29 cellular contexts compared by ENCODE assay signal in the genomic region with DNA sequence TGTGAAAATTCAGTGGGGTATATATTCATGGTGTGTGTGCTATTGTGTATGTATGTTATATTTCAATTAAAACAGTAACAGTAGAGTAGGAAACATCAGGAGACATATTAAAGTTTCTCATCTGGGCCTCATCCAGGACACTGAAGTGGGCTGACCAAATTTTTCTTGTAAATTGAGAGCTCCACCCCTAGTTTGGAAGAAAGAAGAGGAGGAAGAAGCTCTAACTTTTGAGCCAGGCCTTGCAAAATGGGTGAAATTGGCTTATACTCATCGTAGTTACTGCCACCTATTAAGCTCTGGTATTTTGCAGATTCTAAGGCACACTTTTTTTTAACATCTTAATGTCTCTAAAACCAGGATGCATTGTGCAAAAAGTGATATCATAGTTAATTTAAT. TPM values are rescaled to one million over a fixed set of nuclear protein-coding genes. Genes with fewer than 3 reads are reported as not detected.
DNase-seq lines count a peak whose midpoint lies in the region; ATAC-seq and TF ChIP-seq lines count a peak whose summit lies in the region.
"Had no signal": no experiment of that assay in that cellular context is flagged by ENCODE, and none has a peak within 500 bp of the region (broad histone marks: within the 10 kb centered on the region; RNA-seq: fewer than 3 reads in every experiment).

No MANE protein-coding gene starts in this region.

- peaks cover 4% of the 10 kb centered on the region for H3K36me3 Mint-ChIP-seq in T-helper 17 cell (ENCODE audit: low read depth)
- no peaks in the 10 kb centered on the region for H3K36me3 Mint-ChIP-seq in activated CD4-positive, alpha-beta T cell treated with anti-CD3 and anti-CD28 coated beads, Interleukin-2, amount 10 ng/mL, durations not matched to agents 7 days and 5 days (ENCODE audit: low read depth)
- H3K36me3 Mint-ChIP-seq: CD14-positive monocyte had no signal

- H3K79me2 ChIP-seq in neural cell (replicated peaks; ENCODE audit: insufficient read depth, low read length): peaks cover 28% of the 10 kb centered on the region

- H3K4me3 ChIP-seq in esophagus squamous epithelium (no peak overlapping the region), neural cell (ENCODE audit: low read length) (no peak overlapping the region), uterus (no peak overlapping the region)
- H3K4me3 ChIP-seq: gastrocnemius medialis, prostate gland, thoracic aorta had no signal

- TF ChIP-seq RAD21 in neural cell (conservative IDR thresholded peaks at IDR 0.05): no peak

- H3K9me3 ChIP-seq in T-helper 17 cell (ENCODE audit: control insufficient read depth, low read length, poor library complexity, severe bottlenecking) (no peaks in the 10 kb centered on the region), esophagus squamous epithelium (peaks cover 0 to 12% (median 6%) of the 10 kb centered on the region in 3 donors), neural cell (ENCODE audit: low read length) (peaks cover 7% of the 10 kb centered on the region), uterus (no peaks in the 10 kb centered on the region)
- H3K9me3 ChIP-seq: gastrocnemius medialis, prostate gland, thoracic aorta had no signal

- peaks cover 10% of the 10 kb centered on the region for H3K9me3 Mint-ChIP-seq in activated CD4-positive, alpha-beta T cell treated with anti-CD3 and anti-CD28 coated beads, Interleukin-2, amount 10 ng/mL, durations not matched to agents 7 days and 5 days
- H3K9me3 Mint-ChIP-seq: dendritic cell treated with granulocyte-macrophage colony-stimulating factor and Interleukin-4, amounts not matched to agents 40 ng/mL and 50 ng/mL, for 4 days had no signal

- H3K27me3 Mint-ChIP-seq in T-helper 17 cell: no peaks in the 10 kb centered on the region
- peaks cover 11% of the 10 kb centered on the region for H3K27me3 Mint-ChIP-seq in activated CD4-positive, alpha-beta T cell treated with anti-CD3 and anti-CD28 coated beads, Interleukin-2, amount 10 ng/mL, durations not matched to agents 7 days and 5 days

- peaks cover 6% of the 10 kb centered on the region for H3F3A ChIP-seq in neural cell (ENCODE audit: insufficient read depth, low read length, poor library complexity, severe bottlenecking)

- CTCF ChIA-PET in activated CD4-positive, alpha-beta T cell treated with anti-CD3 and anti-CD28 coated beads, Interleukin-2, amount 10 ng/mL, durations not matched to agents 7 days and 5 days (lab: Charles Lee): interaction anchor here (1.1 to 2.3 kb wide), 2 partner anchors 14 to 136 kb away, joined by 3 to 6 read pairs; no protein-coding TSS in a partner anchor

- no peak overlapping the region for H3K27ac Mint-ChIP-seq in T-helper 17 cell
- no peak overlapping the region for H3K27ac Mint-ChIP-seq in activated CD4-positive, alpha-beta T cell treated with anti-CD3 and anti-CD28 coated beads, Interleukin-2, amount 10 ng/mL, durations not matched to agents 7 days and 5 days
- H3K27ac Mint-ChIP-seq: CD14-positive monocyte; dendritic cell treated with granulocyte-macrophage colony-stimulating factor and Interleukin-4, amounts not matched to agents 40 ng/mL and 50 ng/mL, for 4 days; immature natural killer cell; T-helper 1 cell treated with Interleukin-12 subunit alpha and Interleukin-12 subunit beta and Interleukin-4 antibody, amounts not matched to agents 30 μg/mL and 1 μg/mL, for 36 hours had no signal

- ATAC-seq in T-helper 17 cell: no peak
- ATAC-seq in GM21447 (IDR thresholded peaks at IDR 0.05; ENCODE audit: unreplicated experiment): no peak
- ATAC-seq: activated T-cell treated with anti-CD3 and anti-CD28 coated beads, Interleukin-2, amount 50 U/mL, for 4 hours; left lobe of liver; PC-3 had no signal

- TF ChIP-seq CTCF in esophagus squamous epithelium (IDR thresholded peaks at IDR 0.05) (no peak), neural cell (IDR thresholded peaks at IDR 0.05; ENCODE audit: poor library complexity, severe bottlenecking) (no peak), uterus (IDR thresholded peaks at IDR 0.05) (no peak)

- no peak for TF ChIP-seq POLR2A in esophagus squamous epithelium (IDR thresholded peaks at IDR 0.05)
- no peak for TF ChIP-seq POLR2A in uterus (IDR thresholded peaks at IDR 0.05)

- peak overlapping the region; percentile 25 for H3K4me3 Mint-ChIP-seq in T-helper 17 cell
- no peak overlapping the region for H3K4me3 Mint-ChIP-seq in activated CD4-positive, alpha-beta T cell treated with anti-CD3 and anti-CD28 coated beads, Interleukin-2, amount 10 ng/mL, durations not matched to agents 7 days and 5 days
- H3K4me3 Mint-ChIP-seq: activated T-cell treated with anti-CD3 and anti-CD28 coated beads, Interleukin-2, amount 50 U/mL, for 4 hours; CD14-positive monocyte; dendritic cell treated with granulocyte-macrophage colony-stimulating factor and Interleukin-4, amounts not matched to agents 40 ng/mL and 50 ng/mL, for 4 days; immature natural killer cell; T-helper 1 cell treated with Interleukin-12 subunit alpha and Interleukin-12 subunit beta and Interleukin-4 antibody, amounts not matched to agents 30 μg/mL and 1 μg/mL, for 36 hours had no signal

- no peak for DNase-seq in T-helper 17 cell
- DNase-seq in esophagus squamous epithelium (lab: John Stamatoyannopoulos, UW): no peak
- peak in 1 of 2 donors; percentile 20 for DNase-seq in uterus
- no peak for DNase-seq in glomerular visceral epithelial cell (ENCODE audit: extremely low spot score)
- no peak for DNase-seq in activated CD4-positive, alpha-beta T cell treated with anti-CD3 and anti-CD28 coated beads, Interleukin-2, amount 10 ng/mL, durations not matched to agents 7 days and 5 days
- DNase-seq: activated CD4-positive, CD25-positive, alpha-beta regulatory T cell; activated gamma-delta T cell; activated T-cell treated with anti-CD3 and anti-CD28 coated beads, Interleukin-2, amount 50 U/mL, for 4 hours; DMS79; GDM1; GOT3; immature natural killer cell; NCI-H1048; NCI-H2107; NCI-H345; NCI-H69; stimulated activated naive CD4-positive, alpha-beta T cell had no signal

- intact Hi-C loops in esophagus squamous epithelium (cut with DNase I) (no loop called here), uterus (cut with DNase I; ENCODE audit: low total_unique reads) (no loop called here)

- POLR2A ChIA-PET in activated CD4-positive, alpha-beta T cell treated with anti-CD3 and anti-CD28 coated beads, Interleukin-2, amount 10 ng/mL, durations not matched to agents 7 days and 5 days (lab: Charles Lee): no interaction called here

- peak overlapping the region in 3 of 4 donors; percentile 53 to 88 (median 77) for H3K27ac ChIP-seq in esophagus squamous epithelium
- H3K27ac ChIP-seq in neural cell (ENCODE audit: low read length): peak overlapping the region; percentile 94
- H3K27ac ChIP-seq in uterus: peak overlapping the region; percentile 84 to 87
- H3K27ac ChIP-seq: thoracic aorta had no signal

- TF ChIP-seq EP300 in neural cell (conservative IDR thresholded peaks at IDR 0.05; ENCODE audit: poor library complexity, severe bottlenecking): no peak

- H3K9me2 ChIP-seq in neural cell (ENCODE audit: insufficient read depth, low read length): no peaks in the 10 kb centered on the region

- H3K36me3 ChIP-seq in esophagus squamous epithelium: no peaks in the 10 kb centered on the region
- H3K36me3 ChIP-seq in neural cell (ENCODE audit: insufficient read depth, low read length): no peaks in the 10 kb centered on the region
- H3K36me3 ChIP-seq in uterus: no peaks in the 10 kb centered on the region
- H3K36me3 ChIP-seq: gastrocnemius medialis, prostate gland, thoracic aorta had no signal

- H3K4me1 ChIP-seq in esophagus squamous epithelium (peaks cover 0 to 40% (median 10%) of the 10 kb centered on the region in 3 donors), uterus (peaks cover 0 to 27% of the 10 kb centered on the region in 2 donors)
- H3K4me1 ChIP-seq: prostate gland had no signal

- peaks cover 25% of the 10 kb centered on the region for H3K4me1 Mint-ChIP-seq in T-helper 17 cell
- H3K4me1 Mint-ChIP-seq in activated CD4-positive, alpha-beta T cell treated with anti-CD3 and anti-CD28 coated beads, Interleukin-2, amount 10 ng/mL, durations not matched to agents 7 days and 5 days: no peaks in the 10 kb centered on the region
- H3K4me1 Mint-ChIP-seq: CD14-positive monocyte had no signal

- no peaks in the 10 kb centered on the region for H3K27me3 ChIP-seq in esophagus squamous epithelium
- no peaks in the 10 kb centered on the region for H3K27me3 ChIP-seq in neural cell (ENCODE audit: insufficient read depth, low read depth, low read length)
- no peaks in the 10 kb centered on the region for H3K27me3 ChIP-seq in uterus
- H3K27me3 ChIP-seq: gastrocnemius medialis had no signal

- peak overlapping the region; percentile 46 for H3K4me2 ChIP-seq in neural cell (ENCODE audit: low read length)

- H3K9ac ChIP-seq in neural cell (ENCODE audit: low read length): peak overlapping the region; percentile 67

- H2AFZ ChIP-seq in neural cell (ENCODE audit: low read depth, low read length): no peak overlapping the region

- no peaks in the 10 kb centered on the region for H4K20me1 ChIP-seq in neural cell (ENCODE audit: insufficient read depth)

- 46 to 59% methylated on average over 1 of the region's 1 CpG for WGBS in esophagus squamous epithelium, 2 donors

RNA-seq across cellular contexts. Expression of a gene that starts 33.7 kb away (rescaled TPM):
- 10 to 100 TPM; 79.8 to 93.2 TPM for total RNA-seq in T-helper 17 cell
- total RNA-seq in esophagus squamous epithelium: 1 to 10 TPM in 3 of 4 donors, under 1 TPM in 1; 0.80 to 4.4 (median 2.0) TPM
- polyA plus RNA-seq in neural cell: 8.4 and 9.4 TPM in 2 replicates
- 23.4 and 26.5 TPM in 2 replicates for polyA minus RNA-seq in neural cell
- 100 to 1,000 TPM in 1 of 4 donors, 10 to 100 TPM in 1, 1 to 10 TPM in 2; 1.2 to 117 (median 20.1) TPM for total RNA-seq in uterus
- total RNA-seq in activated CD4-positive, alpha-beta T cell treated with anti-CD3 and anti-CD28 coated beads, Interleukin-2, amount 10 ng/mL, durations not matched to agents 7 days and 5 days: 10 to 100 TPM; 22.9 to 23.5 TPM
- total RNA-seq: fibroblast of lung, HT1080, PC-3 had no signal
- polyA plus RNA-seq: CD14-positive monocyte had no signal
